ENCODE assay signal across 1 cellular context in the genomic region with DNA sequence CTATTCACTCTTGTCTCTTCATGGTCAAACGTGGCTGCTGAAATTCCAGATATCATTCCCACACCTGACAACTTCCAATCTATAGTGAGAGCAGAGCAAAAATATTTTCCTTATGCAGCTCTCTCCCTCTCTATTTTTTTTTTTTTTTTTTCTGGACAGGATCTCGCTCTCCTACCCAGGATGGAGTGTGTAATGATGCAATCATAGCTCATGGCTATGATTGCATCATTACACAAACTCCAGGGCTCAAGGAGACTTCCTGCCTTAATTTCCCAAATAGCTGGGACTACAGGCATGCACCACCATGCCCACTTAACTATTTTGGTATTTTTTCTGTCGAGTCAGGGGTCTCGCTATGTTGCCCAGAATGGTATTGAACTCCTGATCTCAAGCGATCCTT.
A peak's percentile ranks its signal among the peaks of the same experiment; 100 is the strongest.
TF ChIP-seq lines count a peak whose summit lies in the region.

No MANE protein-coding gene starts in this region.

TF ChIP-seq in IMR-90, 13 proteins besides CTCF, POLR2A, EP300 and RAD21 (continued from another document):
- peak; percentile 34; the same call in 1 of the 2 replicates for TF ChIP-seq CEBPB (IDR thresholded peaks at IDR 0.05; ENCODE audit: low read depth, low read length)
